8 cellular contexts compared by ENCODE assay signal in the genomic region with DNA sequence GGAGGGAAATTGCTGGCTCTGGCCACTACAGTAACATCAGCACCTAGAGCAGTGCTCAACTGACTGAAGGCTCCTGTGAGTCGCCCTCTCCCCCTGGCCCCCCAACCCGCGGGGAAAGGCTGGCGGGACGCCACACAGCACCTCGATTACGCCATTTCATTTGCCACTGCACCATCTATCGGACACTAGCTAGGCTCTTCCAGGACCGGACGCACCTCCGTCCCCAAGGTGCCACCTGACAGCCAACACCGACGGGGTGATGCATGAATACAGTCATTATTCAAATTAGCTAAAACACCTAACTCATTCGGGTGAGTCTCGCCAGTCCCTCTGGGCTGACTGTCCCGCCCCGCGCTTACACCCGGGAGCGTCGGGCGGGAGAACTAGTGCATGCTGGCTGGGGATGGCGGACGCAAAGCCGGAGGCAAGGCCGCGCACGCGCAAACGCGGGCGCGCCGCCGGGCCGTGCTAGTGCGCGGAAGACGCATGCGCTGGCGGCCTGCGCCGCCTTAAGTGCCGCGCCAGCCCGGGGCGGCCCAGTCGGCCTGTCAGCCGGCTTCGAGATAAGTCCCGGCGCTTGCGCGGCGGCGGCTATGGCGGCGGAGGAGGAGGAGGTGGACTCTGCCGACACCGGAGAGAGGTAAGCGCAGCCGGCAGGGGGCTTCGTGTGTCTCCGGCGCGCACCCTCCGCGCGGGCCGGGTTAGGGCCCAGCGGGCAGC. TPM values are rescaled to one million over a fixed set of nuclear protein-coding genes. Genes with fewer than 3 reads are reported as not detected.
DNase-seq lines count a peak whose midpoint lies in the region; ATAC-seq, FAIRE-seq and TF ChIP-seq lines count a peak whose summit lies in the region.

A gene (plus strand): TSS at position 539 of the 720 bp plus-strand sequence. CDS start 55 bp downstream, at position 594.

- H3K4me1 ChIP-seq in left ventricle myocardium inferior: peaks cover 29% of the 10 kb centered on the region
- H3K4me1 ChIP-seq in prostate gland (replicated peaks): no peaks in the 10 kb centered on the region
- peaks cover 3% of the 10 kb centered on the region for H3K4me1 ChIP-seq in urinary bladder (ENCODE audit: insufficient read depth)

- H3K27ac ChIP-seq in left ventricle myocardium inferior (replicated peaks) (peak within 1 kb of the TSS; percentile 95), prostate gland (peak within 1 kb of the TSS; percentile 92 to 94), urinary bladder (ENCODE audit: low read depth) (peak within 1 kb of the TSS; percentile 80)

- TF ChIP-seq CTCF in left ventricle myocardium inferior (IDR thresholded peaks at IDR 0.05; ENCODE audit: borderline replicate concordance) (peak; percentile 51), prostate gland (IDR thresholded peaks at IDR 0.05) (peak in 3 of 4 experiments; percentile 24 to 27 (median 26))

- ATAC-seq in HG02798 (IDR thresholded peaks at IDR 0.05; ENCODE audit: poor library complexity, unreplicated experiment): peak; percentile 91

- WGBS in prostate gland: under 1% methylated on average over 62 of the region's 71 CpGs
- WGBS in urinary bladder: under 1% methylated on average over 71 of the region's 71 CpGs

- DNase-seq in GM12892 (ENCODE audit: insufficient read length) (peak; percentile 90), NCI-H1417 treated with DMSO at 0.1 percent for 48 hours (lab: John Stamatoyannopoulos, UW) (peak; percentile 53), amniotic stem cell (lab: John Stamatoyannopoulos, UW) (peak; percentile 75), left ventricle myocardium inferior (peak; percentile 91), prostate gland (ENCODE audit: low spot score) (peak; percentile 85)

- H3K36me3 ChIP-seq in left ventricle myocardium inferior: no peaks in the 10 kb centered on the region
- no peaks in the 10 kb centered on the region for H3K36me3 ChIP-seq in prostate gland
- no peaks in the 10 kb centered on the region for H3K36me3 ChIP-seq in urinary bladder (ENCODE audit: insufficient read depth)

- TF ChIP-seq POLR2A in GM12892 (IDR thresholded peaks at IDR 0.05; ENCODE audit: low read depth, low read length): peak; percentile 100
- TF ChIP-seq POLR2A in prostate gland (IDR thresholded peaks at IDR 0.05): peak; percentile 99

- peak within 1 kb of the TSS; percentile 93 for H3K4me3 ChIP-seq in left ventricle myocardium inferior
- H3K4me3 ChIP-seq in prostate gland: peak within 1 kb of the TSS; percentile 91 to 96
- peak within 1 kb of the TSS; percentile 97 for H3K4me3 ChIP-seq in urinary bladder (ENCODE audit: low read depth, low read length)

- FAIRE-seq in GM12892 (lab: Jason Lieb, UNC): peak; percentile 99

- intact Hi-C loops in T-helper 1 cell treated with Interleukin-12 subunit alpha and Interleukin-12 subunit beta and Interleukin-4 antibody, amounts not matched to agents 30 ng/mL and 1 ng/mL, for 36 hours (cut with micrococcal nuclease): loop anchor here (1.0 to 10.0 kb wide), 15 partner anchors 64 to 1172 kb away; a partner anchor contains a TSS
- intact Hi-C loops in left ventricle myocardium inferior (cut with micrococcal nuclease): no loop called here
- intact Hi-C loops in prostate gland (cut with DNase I): loop anchor here (5.0 kb wide), 2 partner anchors 68 to 77 kb away; a partner anchor contains a TSS

- H3K9me3 ChIP-seq in left ventricle myocardium inferior (replicated peaks): no peaks in the 10 kb centered on the region
- no peaks in the 10 kb centered on the region for H3K9me3 ChIP-seq in prostate gland

- H3K27me3 ChIP-seq in left ventricle myocardium inferior (ENCODE audit: low read depth) (no peaks in the 10 kb centered on the region), prostate gland (replicated peaks; ENCODE audit: insufficient read depth) (no peaks in the 10 kb centered on the region)

RNA-seq across cellular contexts. Expression of the gene that starts here (rescaled TPM):
- 5.0 TPM for polyA plus RNA-seq in GM12892 (2012; ENCODE audit: missing spikeins)
- total RNA-seq in T-helper 1 cell treated with Interleukin-12 subunit alpha and Interleukin-12 subunit beta and Interleukin-4 antibody, amounts not matched to agents 30 ng/mL and 1 ng/mL, for 36 hours: 19.1 and 19.2 TPM in 2 replicates
- total RNA-seq in left ventricle myocardium inferior: 24.1 TPM
- total RNA-seq in prostate gland: 10 to 100 TPM; 10.7 to 20.6 TPM
- 21.4 TPM for total RNA-seq in urinary bladder
- polyA plus RNA-seq in urinary bladder: 25.0 TPM

Comparison
In these comparisons a context has a peak if more than half of its experiments do, and no peak if none do; other contexts are left out.
1. Peak in every context shown above with its lines: DNase-seq, ATAC-seq, H3K4me3 ChIP-seq and H3K27ac ChIP-seq.